Comparison of ENCODE assay signal across 8 cellular contexts in the genomic region with DNA sequence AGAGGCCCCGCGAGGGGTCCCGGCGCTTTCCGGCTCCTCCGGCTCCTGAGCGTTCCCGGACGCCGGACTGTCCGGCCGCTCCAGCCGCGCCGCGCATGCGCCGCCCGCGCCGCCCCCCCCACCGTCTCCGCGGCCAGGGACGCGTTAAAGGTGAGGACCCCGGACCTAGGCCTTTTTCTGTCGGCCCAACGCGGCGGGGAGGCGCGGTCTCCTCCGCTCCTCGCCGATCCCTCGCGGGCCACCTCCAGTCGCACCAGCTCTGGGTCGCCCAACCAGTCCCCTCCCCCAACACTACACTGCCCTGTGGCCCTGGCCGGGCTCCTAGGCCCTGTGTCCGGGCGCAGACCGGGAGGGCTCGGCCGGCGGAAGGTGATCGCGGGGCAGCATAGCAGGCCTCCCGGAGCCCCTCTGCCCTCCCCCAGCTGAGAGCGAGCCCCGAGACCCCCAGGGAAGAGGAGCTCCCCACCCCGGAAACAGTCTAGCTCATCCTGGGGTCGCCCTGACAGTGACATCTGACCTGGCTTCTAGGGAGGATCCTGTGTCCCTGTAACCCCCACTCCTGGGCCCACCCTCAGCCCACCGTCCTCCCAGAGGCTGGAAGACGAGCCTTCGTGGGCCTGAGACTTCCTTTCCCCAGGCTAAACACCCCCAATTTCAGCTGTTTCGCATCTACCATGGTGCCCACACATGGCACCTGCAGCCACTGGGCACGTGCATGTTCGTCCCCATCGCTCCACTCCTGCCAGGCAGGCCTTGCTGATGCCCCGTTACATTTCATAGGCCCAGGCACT. TPM values are rescaled to one million over a fixed set of nuclear protein-coding genes. Genes with fewer than 3 reads are reported as not detected.
A peak's percentile ranks its signal among the peaks of the same experiment; 100 is the strongest.
DNase-seq lines count a peak whose midpoint lies in the region; ATAC-seq and TF ChIP-seq lines count a peak whose summit lies in the region.

No MANE protein-coding gene starts in this region.

- H3K27me3 ChIP-seq in SJSA1 (replicated peaks) = no peaks in the 10 kb centered on the region
- H3K27me3 ChIP-seq in endodermal cell (ENCODE audit: control insufficient read depth, insufficient read depth, low read length, poor library complexity, severe bottlenecking) = no peaks in the 10 kb centered on the region
- no peaks in the 10 kb centered on the region for H3K27me3 ChIP-seq in thyroid gland

- intact Hi-C loops in thyroid gland (cut with DNase I) = no loop called here

- H3K9me3 Mint-ChIP-seq in endodermal cell = no peaks in the 10 kb centered on the region
- no peaks in the 10 kb centered on the region for H3K9me3 Mint-ChIP-seq in memory B cell

- H3K36me3 ChIP-seq in SJSA1 (peaks cover 45% of the 10 kb centered on the region), endodermal cell (ENCODE audit: control insufficient read depth, insufficient read depth, low read length) (no peaks in the 10 kb centered on the region), thyroid gland (no peaks in the 10 kb centered on the region)

- H3K4me1 ChIP-seq in SJSA1 (replicated peaks) (peaks cover 50% of the 10 kb centered on the region), endodermal cell (ENCODE audit: control insufficient read depth, insufficient read depth, low read length) (peaks cover 13% of the 10 kb centered on the region), thyroid gland (peaks cover 48 to 58% of the 10 kb centered on the region in 2 donors)

- peak in 1 of 2 donors; percentile 84 for TF ChIP-seq POLR2A in thyroid gland (IDR thresholded peaks at IDR 0.05)

- ATAC-seq in GM19372 (IDR thresholded peaks at IDR 0.05; ENCODE audit: low read depth, unreplicated experiment) = peak; percentile 68
- peak; percentile 63 for ATAC-seq in HG03354 (IDR thresholded peaks at IDR 0.05; ENCODE audit: poor library complexity, severe bottlenecking, unreplicated experiment)
- ATAC-seq in memory B cell (ENCODE audit: low read depth) = peak; percentile 41

- peaks cover 3% of the 10 kb centered on the region for H3K36me3 Mint-ChIP-seq in endodermal cell (ENCODE audit: low read depth)
- no peaks in the 10 kb centered on the region for H3K36me3 Mint-ChIP-seq in memory B cell

- H3K9me3 ChIP-seq in SJSA1 (replicated peaks) = peaks cover 3% of the 10 kb centered on the region; the same call in 1 of the 2 replicates
- no peaks in the 10 kb centered on the region for H3K9me3 ChIP-seq in endodermal cell (ENCODE audit: control insufficient read depth, low read length)
- H3K9me3 ChIP-seq in thyroid gland = no peaks in the 10 kb centered on the region

- WGBS in endodermal cell (ENCODE audit: insufficient coverage in 1 of 2, insufficient read length in 1 of 2), 2 experiments = 12 to 15% methylated on average over 21 to 62 of the region's 62 CpGs
- 33 to 77% methylated on average over 7 to 23 of the region's 62 CpGs for WGBS in thyroid gland, 2 donors

- DNase-seq in EH (ENCODE audit: low read depth) (peak; percentile 82), SJSA1 (ENCODE audit: low read depth in 1 of 2, low spot score in 2 of 2) (peak; percentile 79 to 85), endodermal cell (peak; percentile 96), memory B cell (ENCODE audit: low spot score in 2 of 2) (no peak), thyroid gland (peak; percentile 78 to 83), NCI-H128 (lab: John Stamatoyannopoulos, UW; ENCODE audit: unreplicated experiment) (no peak)

- peak overlapping the region; percentile 32 for H3K9ac ChIP-seq in endodermal cell (ENCODE audit: extremely low read depth, low read length, poor library complexity, severe bottlenecking)

- TF ChIP-seq CTCF in endodermal cell (conservative IDR thresholded peaks at IDR 0.05) = no peak
- peak in 1 of 6 experiments; percentile 24 for TF ChIP-seq CTCF in thyroid gland (IDR thresholded peaks at IDR 0.05)

- peak overlapping the region; percentile 80 for H3K27ac ChIP-seq in SJSA1
- no peak overlapping the region for H3K27ac ChIP-seq in endodermal cell (ENCODE audit: low read depth, low read length)
- peak overlapping the region; percentile 67 to 98 (median 94) for H3K27ac ChIP-seq in thyroid gland

- no peaks in the 10 kb centered on the region for H3K27me3 Mint-ChIP-seq in endodermal cell (ENCODE audit: insufficient read depth)
- H3K27me3 Mint-ChIP-seq in memory B cell = peaks cover 30% of the 10 kb centered on the region

- H3K4me3 Mint-ChIP-seq in endodermal cell (peak overlapping the region; percentile 73), memory B cell (peak overlapping the region; percentile 84)

- H3K4me1 Mint-ChIP-seq in endodermal cell (peaks cover 26% of the 10 kb centered on the region), memory B cell (peaks cover 4% of the 10 kb centered on the region)

- H3K27ac Mint-ChIP-seq in endodermal cell = peak overlapping the region; percentile 88
- H3K27ac Mint-ChIP-seq in memory B cell = no peak overlapping the region

- peak overlapping the region; percentile 99 for H3K4me3 ChIP-seq in SJSA1
- peak overlapping the region; percentile 89 for H3K4me3 ChIP-seq in endodermal cell (ENCODE audit: low read length)
- peak overlapping the region; percentile 46 to 89 (median 63) for H3K4me3 ChIP-seq in thyroid gland (replicated peaks in 1 of 3)

RNA-seq across cellular contexts. Expression of a gene that starts 14.7 kb away (rescaled TPM):
- total RNA-seq in SJSA1 (2014; rRNA removed; shearing (Covaris generic)) = 86.6 and 93.5 TPM in 2 replicates
- total RNA-seq in endodermal cell (10 to 100 TPM; 56.2 to 74.3 TPM), thyroid gland (10 to 100 TPM; 51.1 to 89.9 (median 71.3) TPM)
- polyA plus RNA-seq in endodermal cell (2013, experiment 1 of 2) = 38.6 TPM
- 33.2 TPM for polyA plus RNA-seq in endodermal cell (2013, experiment 2 of 2)

RNA-seq across cellular contexts. Expression of a gene that starts 47.3 kb away (rescaled TPM):
- not detected in 2 replicates for total RNA-seq in SJSA1 (2014; rRNA removed; shearing (Covaris generic))
- total RNA-seq in endodermal cell (not detected), thyroid gland (not detected)
- polyA plus RNA-seq in endodermal cell (2013, experiment 1 of 2) = not detected
- polyA plus RNA-seq in endodermal cell (2013, experiment 2 of 2) = not detected

RNA-seq across cellular contexts. Expression of a gene that starts 59.1 kb away (rescaled TPM):
- not detected in 2 replicates for total RNA-seq in SJSA1 (2014; rRNA removed; shearing (Covaris generic))
- total RNA-seq in endodermal cell = not detected
- polyA plus RNA-seq in endodermal cell (2013, experiment 1 of 2) = not detected
- polyA plus RNA-seq in endodermal cell (2013, experiment 2 of 2) = not detected
- not detected for total RNA-seq in thyroid gland

Comparison
In these comparisons a context has a peak if more than half of its experiments do, and no peak if none do; other contexts are left out.
1. DNase-seq: peak in EH (single experiment), SJSA1 (2 of 2), endodermal cell (single experiment) and thyroid gland (2 of 2); none in memory B cell (0 of 2) and NCI-H128 (single experiment).
2. Peak in every context shown above with its lines, with median percentiles within 50 percentile points of each other: ATAC-seq and H3K4me3 ChIP-seq.